In genomic region chr5:58069016-58069705, GRCh38 we compare ENCODE assay signal across 25 cellular contexts.
"Had no signal": no experiment of that assay in that cellular context is flagged by ENCODE, and none has a peak within 500 bp of the region (broad histone marks: within the 10 kb centered on the region; RNA-seq: fewer than 3 reads in every experiment).

No MANE protein-coding gene starts in this region.

- H3K9me3 ChIP-seq: ascending aorta, gastrocnemius medialis, lower lobe of right lung, suprapubic skin, tibial nerve had no signal

- H3K4me1 Mint-ChIP-seq: activated naive CD4-positive, alpha-beta T cell treated with anti-CD3 and anti-CD28 coated beads, Interleukin-2, amount 10 ng/mL, durations not matched to agents 7 days and 5 days; activated naive CD8-positive, alpha-beta T cell treated with anti-CD3 and anti-CD28 coated beads, Interleukin-2, amount 10 ng/mL, durations not matched to agents 7 days and 5 days; stimulated activated effector memory CD8-positive, alpha-beta T cell treated with anti-CD3 and anti-CD28 coated beads, Interleukin-12 subunit alpha, Interleukin-12 subunit beta, amount 100 ng/mL, for 72 hours had no signal

- H3K27ac Mint-ChIP-seq: activated naive CD4-positive, alpha-beta T cell treated with anti-CD3 and anti-CD28 coated beads, Interleukin-2, amount 10 ng/mL, durations not matched to agents 7 days and 5 days; activated naive CD8-positive, alpha-beta T cell treated with anti-CD3 and anti-CD28 coated beads, Interleukin-2, amount 10 ng/mL, durations not matched to agents 7 days and 5 days; effector memory CD8-positive, alpha-beta T cell; natural killer cell treated with Interleukin-12 subunit alpha and Interleukin-12 subunit beta and Interleukin-15 and Interleukin-18, amount 100 ng/mL, for 72 hours; stimulated activated effector memory CD8-positive, alpha-beta T cell treated with anti-CD3 and anti-CD28 coated beads, Interleukin-12 subunit alpha, Interleukin-12 subunit beta, amount 100 ng/mL, for 72 hours had no signal

- H3K36me3 Mint-ChIP-seq: activated naive CD4-positive, alpha-beta T cell treated with anti-CD3 and anti-CD28 coated beads, Interleukin-2, amount 10 ng/mL, durations not matched to agents 7 days and 5 days; activated naive CD8-positive, alpha-beta T cell treated with anti-CD3 and anti-CD28 coated beads, Interleukin-2, amount 10 ng/mL, durations not matched to agents 7 days and 5 days; brain; natural killer cell treated with Interleukin-12 subunit alpha and Interleukin-12 subunit beta and Interleukin-15 and Interleukin-18, amount 100 ng/mL, for 72 hours; stimulated activated effector memory CD8-positive, alpha-beta T cell treated with anti-CD3 and anti-CD28 coated beads, Interleukin-12 subunit alpha, Interleukin-12 subunit beta, amount 100 ng/mL, for 72 hours had no signal

- H3K9me3 Mint-ChIP-seq: activated naive CD4-positive, alpha-beta T cell treated with anti-CD3 and anti-CD28 coated beads, Interleukin-2, amount 10 ng/mL, durations not matched to agents 7 days and 5 days; activated naive CD8-positive, alpha-beta T cell treated with anti-CD3 and anti-CD28 coated beads, Interleukin-2, amount 10 ng/mL, durations not matched to agents 7 days and 5 days; effector memory CD8-positive, alpha-beta T cell; natural killer cell treated with Interleukin-12 subunit alpha and Interleukin-12 subunit beta and Interleukin-15 and Interleukin-18, amount 100 ng/mL, for 72 hours; stimulated activated effector memory CD8-positive, alpha-beta T cell treated with anti-CD3 and anti-CD28 coated beads, Interleukin-12 subunit alpha, Interleukin-12 subunit beta, amount 100 ng/mL, for 72 hours had no signal

- H3K27ac ChIP-seq: ascending aorta, gastrocnemius medialis, lower lobe of right lung, skin epidermis, suprapubic skin, tibial nerve had no signal

- H3K27me3 Mint-ChIP-seq: activated naive CD4-positive, alpha-beta T cell treated with anti-CD3 and anti-CD28 coated beads, Interleukin-2, amount 10 ng/mL, durations not matched to agents 7 days and 5 days; activated naive CD8-positive, alpha-beta T cell treated with anti-CD3 and anti-CD28 coated beads, Interleukin-2, amount 10 ng/mL, durations not matched to agents 7 days and 5 days; brain; effector memory CD8-positive, alpha-beta T cell; natural killer cell treated with Interleukin-12 subunit alpha and Interleukin-12 subunit beta and Interleukin-15 and Interleukin-18, amount 100 ng/mL, for 72 hours had no signal

- H3K4me3 ChIP-seq: ascending aorta, gastrocnemius medialis, lower lobe of right lung, skin epidermis, suprapubic skin, tibial nerve had no signal

- FAIRE-seq: keratinocyte, urothelium cell line had no signal

- H3K36me3 ChIP-seq: ascending aorta, gastrocnemius medialis, lower lobe of right lung, suprapubic skin, tibial nerve had no signal

- H3K4me3 Mint-ChIP-seq: activated naive CD4-positive, alpha-beta T cell treated with anti-CD3 and anti-CD28 coated beads, Interleukin-2, amount 10 ng/mL, durations not matched to agents 7 days and 5 days; activated naive CD8-positive, alpha-beta T cell treated with anti-CD3 and anti-CD28 coated beads, Interleukin-2, amount 10 ng/mL, durations not matched to agents 7 days and 5 days; brain; effector memory CD8-positive, alpha-beta T cell; natural killer cell treated with Interleukin-12 subunit alpha and Interleukin-12 subunit beta and Interleukin-15 and Interleukin-18, amount 100 ng/mL, for 72 hours; stimulated activated effector memory CD8-positive, alpha-beta T cell treated with anti-CD3 and anti-CD28 coated beads, Interleukin-12 subunit alpha, Interleukin-12 subunit beta, amount 100 ng/mL, for 72 hours had no signal

- ATAC-seq: effector memory CD8-positive, alpha-beta T cell; gastrocnemius medialis; natural killer cell treated with Interleukin-12 subunit alpha and Interleukin-12 subunit beta and Interleukin-15 and Interleukin-18, amount 100 ng/mL, for 72 hours; sciatic nerve; stimulated activated effector memory CD8-positive, alpha-beta T cell treated with anti-CD3 and anti-CD28 coated beads, Interleukin-12 subunit alpha, Interleukin-12 subunit beta, amount 100 ng/mL, for 72 hours had no signal

- H3K27me3 ChIP-seq: ascending aorta, gastrocnemius medialis, suprapubic skin, tibial nerve had no signal

- DNase-seq: activated CD4-positive, alpha-beta T cell treated with anti-CD3 and anti-CD28 coated beads for 4 hours; activated CD4-positive, alpha-beta T cell treated with anti-CD3 and anti-CD28 coated beads, Interleukin-2, amount 50 U/mL, for 4 hours; activated effector memory CD4-positive, alpha-beta T cell treated with Interleukin-2 at 50 U/mL for 16 hours; activated naive CD4-positive, alpha-beta T cell treated with anti-CD3 and anti-CD28 coated beads, Interleukin-2, amount 10 ng/mL, durations not matched to agents 7 days and 5 days; activated naive CD8-positive, alpha-beta T cell treated with anti-CD3 and anti-CD28 coated beads, Interleukin-2, amount 10 ng/mL, durations not matched to agents 7 days and 5 days; activated T-cell treated with anti-CD3 and anti-CD28 coated beads for 4 hours; cortex of kidney; effector memory CD8-positive, alpha-beta T cell; erythroblast; gastrocnemius medialis; glutamatergic neuron; hippocampal formation; lower lobe of right lung; mesendoderm; stimulated activated CD4-positive, alpha-beta T cell treated with anti-CD3 and anti-CD28 coated beads, Interleukin-4, amount 100 ng/mL, for 24 hours had no signal

- H3K4me1 ChIP-seq: suprapubic skin had no signal
